ENCODE assay signal across 12 cellular contexts in genomic region chr9:93231121-93231694, GRCh38. TPM values are rescaled to one million over a fixed set of nuclear protein-coding genes. Genes with fewer than 3 reads are reported as not detected.
DNase-seq lines count a peak whose midpoint lies in the region; ATAC-seq, FAIRE-seq and TF ChIP-seq lines count a peak whose summit lies in the region.
"Had no signal": no experiment of that assay in that cellular context is flagged by ENCODE, and none has a peak within 500 bp of the region (broad histone marks: within the 10 kb centered on the region; RNA-seq: fewer than 3 reads in every experiment).

No MANE protein-coding gene starts in this region.

- TF ChIP-seq EP300 in HepG2 (IDR thresholded peaks at IDR 0.05; ENCODE audit: low read depth in 2 of 2, low read length in 2 of 2) (no peak), HepG2 (CRISPR knock-in tag; IDR thresholded peaks at IDR 0.05; ENCODE audit: borderline replicate concordance) (no peak), suprapubic skin (IDR thresholded peaks at IDR 0.05) (no peak)

- no peak overlapping the region for H3K9ac ChIP-seq in HepG2 (ENCODE audit: insufficient read depth, low read depth, low read length)

- H3K4me1 ChIP-seq in Peyer's patch (peaks cover 0 to 76% (median 1%) of the 10 kb centered on the region in 4 donors), HepG2 (ENCODE audit: insufficient read depth, low read length) (no peaks in the 10 kb centered on the region), suprapubic skin (peaks cover 14% of the 10 kb centered on the region), A673 (ENCODE audit: insufficient read depth, low read length, poor library complexity, severe bottlenecking) (no peaks in the 10 kb centered on the region)
- H3K4me1 ChIP-seq: ascending aorta had no signal

- no TSS peak for BruUV-seq in HepG2 (replicated peaks; lab: Mats Ljungman, UMichigan)
- no TSS peak for BruUV-seq in A673 (replicated peaks; lab: Mats Ljungman, UMichigan)

- H4K20me1 ChIP-seq in HepG2 (ENCODE audit: insufficient read depth, low read length): peaks cover 5% of the 10 kb centered on the region; the same call in 1 of the 2 replicates

- no peak overlapping the region for H2AFZ ChIP-seq in HepG2 (ENCODE audit: low read length)

- H3K4me3 ChIP-seq in Peyer's patch: peak overlapping the region in 2 of 4 donors; percentile 10 to 26
- H3K4me3 ChIP-seq in HepG2 (replicated peaks in 1 of 3; ENCODE audit: insufficient read depth in 1 of 3, low read depth in 2 of 3, low read length in 3 of 3): no peak overlapping the region
- H3K4me3 ChIP-seq in suprapubic skin: no peak overlapping the region
- H3K4me3 ChIP-seq in A673 (ENCODE audit: low read depth, low read length, poor library complexity, severe bottlenecking): no peak overlapping the region
- H3K4me3 ChIP-seq: ascending aorta had no signal

- H3K36me3 ChIP-seq in Peyer's patch: peaks cover 0 to 19% (median 0%) of the 10 kb centered on the region in 3 donors
- peaks cover 19 to 58% of the 10 kb centered on the region in 2 experiments for H3K36me3 ChIP-seq in HepG2 (replicated peaks in 1 of 2; ENCODE audit: control insufficient read depth in 1 of 2, insufficient read depth in 2 of 2, low read length in 2 of 2)
- H3K36me3 ChIP-seq in suprapubic skin: no peaks in the 10 kb centered on the region
- H3K36me3 ChIP-seq in A673 (ENCODE audit: insufficient read depth, low read length, poor library complexity, severe bottlenecking): no peaks in the 10 kb centered on the region
- H3K36me3 ChIP-seq: ascending aorta, neutrophil had no signal

- no peaks in the 10 kb centered on the region for H3K27me3 ChIP-seq in Peyer's patch
- H3K27me3 ChIP-seq in HepG2 (ENCODE audit: control insufficient read depth in 1 of 2, insufficient read depth in 2 of 2, low read length in 2 of 2): no peaks in the 10 kb centered on the region
- no peaks in the 10 kb centered on the region for H3K27me3 ChIP-seq in suprapubic skin
- no peaks in the 10 kb centered on the region for H3K27me3 ChIP-seq in A673 (replicated peaks; ENCODE audit: insufficient read depth, low read depth, low read length, poor library complexity)
- H3K27me3 ChIP-seq: ascending aorta had no signal

- TF ChIP-seq RAD21 in HepG2 (CRISPR knock-in tag; IDR thresholded peaks at IDR 0.05): no peak

- TF ChIP-seq CTCF in Peyer's patch (IDR thresholded peaks at IDR 0.05) (no peak), HepG2 (CRISPR knock-in tag; IDR thresholded peaks at IDR 0.05) (no peak), suprapubic skin (IDR thresholded peaks at IDR 0.05) (no peak), A673 (conservative IDR thresholded peaks at IDR 0.05; ENCODE audit: low read depth, low read length) (no peak)

- in situ Hi-C loops in HepG2 (cut with HindIII; ENCODE audit: extremely low pct_ligation_motif_present, low pct_unique_long_range_greater_than_20kb): no loop called here

- peak overlapping the region in 3 of 4 donors; percentile 30 to 90 (median 69) for H3K27ac ChIP-seq in Peyer's patch
- H3K27ac ChIP-seq in HepG2 (ENCODE audit: extremely low read length, insufficient read depth, low read length): no peak overlapping the region
- peak overlapping the region; percentile 15 for H3K27ac ChIP-seq in suprapubic skin
- no peak overlapping the region for H3K27ac ChIP-seq in A673 (ENCODE audit: low read depth, low read length, poor library complexity, severe bottlenecking)
- H3K27ac ChIP-seq: ascending aorta, neutrophil had no signal

- ATAC-seq in HepG2 (no peak), GM21619 (IDR thresholded peaks at IDR 0.05; ENCODE audit: unreplicated experiment) (no peak), HG03097 (IDR thresholded peaks at IDR 0.05; ENCODE audit: low FRiP score, unreplicated experiment) (no peak)

- no peak overlapping the region for H3K4me2 ChIP-seq in HepG2 (ENCODE audit: low read depth, low read length)

- POLR2A ChIA-PET in HepG2 (lab: Yijun Ruan, JAX) (no interaction called here), A673 (lab: Charles Lee; ENCODE audit: low non-redundant PET) (no interaction called here)

- WGBS in HepG2 (ENCODE audit: low lambda C conversion rate): 98% methylated on average over 12 of the region's 16 CpGs
- 50% methylated on average over 11 of the region's 16 CpGs for WGBS in suprapubic skin

- CTCF ChIA-PET in HepG2 (lab: Yijun Ruan, JAX; ENCODE audit: low intra/inter-chr PET ratio, low total read pairs): no interaction called here
- CTCF ChIA-PET in A673 (lab: Charles Lee): no interaction called here

- FAIRE-seq in HepG2 (lab: Jason Lieb, UNC): no peak

- H3K9me3 ChIP-seq in Peyer's patch: no peaks in the 10 kb centered on the region
- no peaks in the 10 kb centered on the region for H3K9me3 ChIP-seq in HepG2 (ENCODE audit: low read length)
- no peaks in the 10 kb centered on the region for H3K9me3 ChIP-seq in suprapubic skin
- H3K9me3 ChIP-seq in A673 (ENCODE audit: low read depth, low read length, poor library complexity, severe bottlenecking): no peaks in the 10 kb centered on the region
- H3K9me3 ChIP-seq: ascending aorta, neutrophil had no signal

- intact Hi-C loops in HepG2 (cut with micrococcal nuclease; ENCODE audit: unreplicated experiment): no loop called here
- intact Hi-C loops in A673 (cut with micrococcal nuclease; ENCODE audit: unreplicated experiment): no loop called here

- TF ChIP-seq POLR2A in Peyer's patch (IDR thresholded peaks at IDR 0.05) (peak; percentile 35 to 68), HepG2 (IDR thresholded peaks at IDR 0.05; ENCODE audit: insufficient read depth in 1 of 2, low read depth in 2 of 2, low read length in 2 of 2) (no peak), suprapubic skin (IDR thresholded peaks at IDR 0.05) (no peak)

- peak; percentile 3 for DNase-seq in LoVo (ENCODE audit: low spot score)
- DNase-seq in Peyer's patch: peak in 2 of 3 donors; percentile 78 to 79
- no peak for DNase-seq in HepG2 (ENCODE audit: low spot score)
- DNase-seq in suprapubic skin (ENCODE audit: low spot score in 2 of 2): no peak
- DNase-seq in A673 (ENCODE audit: low spot score): no peak
- DNase-seq: activated CD8-positive, alpha-beta memory T cell treated with anti-CD3 and anti-CD28 coated beads, Interleukin-2, amount 50 U/mL, for 48 hours; EL had no signal

- peaks cover 17% of the 10 kb centered on the region for H3K79me2 ChIP-seq in HepG2 (ENCODE audit: insufficient read depth, low read length)

TF ChIP-seq in HepG2, 621 proteins besides CTCF, POLR2A, EP300 and RAD21:
- TF ChIP-seq AGO2 (optimal IDR thresholded peaks at IDR 0.05; ENCODE audit: low read depth, low read length) (peak; percentile 19), ZNF713 (CRISPR knock-in tag; IDR thresholded peaks at IDR 0.05) (no peak), FOXJ3 (CRISPR knock-in tag; IDR thresholded peaks at IDR 0.05; ENCODE audit: borderline replicate concordance) (no peak)

RNA-seq across cellular contexts. Expression of gene WNK2, which starts 47.3 kb away (rescaled TPM):
- total RNA-seq in Peyer's patch (100 to 1,000 TPM; 155 to 577 (median 259) TPM), HepG2 (2016; rRNA removed; fragmentation: Illumina TruSeq; extraction: Trizol) (10.5 and 16.6 TPM in 2 replicates), suprapubic skin (10 to 100 TPM; 39.5 to 93.7 (median 45.3) TPM), A673 (2021) (9.6 and 11.8 TPM in 2 replicates)
- 2.8 and 5.4 TPM in 2 replicates for total RNA-seq in HepG2 (2016; cell fraction: cytosol; rRNA removed; fragmentation: Illumina TruSeq; extraction: Trizol; ENCODE audit: low read depth)
- total RNA-seq in HepG2 (2016; cell fraction: insoluble cytoplasmic fraction; rRNA removed; fragmentation: Illumina TruSeq; extraction: Trizol): 7.9 and 14.6 TPM in 2 replicates
- 9.4 and 9.8 TPM in 2 replicates for total RNA-seq in HepG2 (2016; cell fraction: membrane; rRNA removed; fragmentation: Illumina TruSeq; extraction: Trizol)
- 21.0 and 29.3 TPM in 2 replicates for total RNA-seq in HepG2 (2016; cell fraction: nucleus; rRNA removed; fragmentation: Illumina TruSeq; extraction: Trizol)
- 11.4 and 12.0 TPM in 2 replicates for polyA plus RNA-seq in HepG2 (2011; rRNA removed)
- 3.1 and 5.3 TPM in 2 replicates for polyA plus RNA-seq in HepG2 (2011; cell fraction: cytosol; rRNA removed)
- polyA plus RNA-seq in HepG2 (2011; cell fraction: nucleus; rRNA removed): 98.4 and 126 TPM in 2 replicates
- polyA plus RNA-seq in HepG2 (2012): 29.1 and 39.4 TPM in 2 replicates
- polyA plus RNA-seq in HepG2 (2016; cell fraction: cytosol; fragmentation: Illumina TruSeq; extraction: Trizol; ENCODE audit: low read depth): 3.2 and 4.2 TPM in 2 replicates
- polyA plus RNA-seq in HepG2 (2016; cell fraction: insoluble cytoplasmic fraction; fragmentation: Illumina TruSeq; extraction: Trizol; ENCODE audit: low read depth): 18.9 and 27.7 TPM in 2 replicates
- polyA plus RNA-seq in HepG2 (2016; cell fraction: membrane; fragmentation: Illumina TruSeq; extraction: Trizol; ENCODE audit: low read depth): 4.9 and 6.5 TPM in 2 replicates
- polyA plus RNA-seq in HepG2 (2016; cell fraction: nucleus; fragmentation: Illumina TruSeq; extraction: Trizol; ENCODE audit: insufficient read depth, low read depth): 87.2 and 94.8 TPM in 2 replicates
- polyA minus RNA-seq in HepG2 (2011; rRNA and poly(A)+ RNA removed; ENCODE audit: low replicate concordance): 8.4 and 22.7 TPM in 2 replicates
- 15.8 and 17.9 TPM in 2 replicates for polyA minus RNA-seq in HepG2 (2011; cell fraction: cytosol; rRNA and poly(A)+ RNA removed)
- 32.8 and 40.0 TPM in 2 replicates for polyA minus RNA-seq in HepG2 (2011; cell fraction: nucleus; rRNA and poly(A)+ RNA removed)
- total RNA-seq: ascending aorta, LHCN-M2 had no signal

Comparison
In these comparisons a context has a peak if more than half of its experiments do, and no peak if none do; other contexts are left out.
1. DNase-seq: peak in LoVo (single experiment) and Peyer's patch (2 of 3); none in HepG2 (single experiment), suprapubic skin (0 of 2) and A673 (single experiment).
2. H3K27ac ChIP-seq: peak in Peyer's patch (3 of 4) and suprapubic skin (single experiment); none in HepG2 (single experiment) and A673 (single experiment).
3. POLR2A ChIP-seq: peak in Peyer's patch (2 of 2); none in HepG2 (0 of 2) and suprapubic skin (0 of 2).